In genomic region chr15:50107591-50108408, GRCh38 we compare ENCODE assay signal across 8 cellular contexts. TPM values are rescaled to one million over a fixed set of nuclear protein-coding genes. Genes with fewer than 3 reads are reported as not detected.
A peak's percentile ranks its signal among the peaks of the same experiment; 100 is the strongest.
DNase-seq lines count a peak whose midpoint lies in the region; ATAC-seq, FAIRE-seq and TF ChIP-seq lines count a peak whose summit lies in the region.

No MANE protein-coding gene starts in this region.

- peaks cover 19% of the 10 kb centered on the region for H3K36me3 Mint-ChIP-seq in endothelial cell (ENCODE audit: low read depth, unreplicated experiment)

- TF ChIP-seq CTCF in GM12865 (IDR thresholded peaks at IDR 0.05; ENCODE audit: insufficient read depth, low read depth, low read length, missing control alignments) (no peak), endothelial cell (IDR thresholded peaks at IDR 0.05; ENCODE audit: unreplicated experiment) (no peak), kidney (IDR thresholded peaks at IDR 0.05; ENCODE audit: borderline replicate concordance, extremely low read depth, insufficient read depth) (no peak)

- no peaks in the 10 kb centered on the region for H3K9me3 ChIP-seq in kidney (ENCODE audit: control insufficient read depth in 1 of 2, low read length in 2 of 2)

- H3K4me3 ChIP-seq in GM12865 (ENCODE audit: low read depth, low read length) (no peak overlapping the region), kidney (ENCODE audit: low read length in 2 of 2) (no peak overlapping the region)

- peak overlapping the region; percentile 65 for H3K27ac Mint-ChIP-seq in endothelial cell (ENCODE audit: unreplicated experiment)

- no peak for FAIRE-seq in kidney (lab: Jason Lieb, UNC)

- peak; percentile 91 for DNase-seq in GM12865 (ENCODE audit: low read depth)
- DNase-seq in endothelial cell (ENCODE audit: low spot score), result no peak
- DNase-seq in NCI-H226, result no peak
- no peak for DNase-seq in HuH-7.5 (ENCODE audit: low spot score)
- DNase-seq in occipital lobe (lab: John Stamatoyannopoulos, UW), result no peak
- DNase-seq in kidney, result no peak

- H3K27ac ChIP-seq in kidney (ENCODE audit: low read depth in 2 of 2, low read length in 2 of 2), result no peak overlapping the region

- no peak overlapping the region for H3K4me3 Mint-ChIP-seq in endothelial cell (ENCODE audit: unreplicated experiment)

- peaks cover 2% of the 10 kb centered on the region for H3K27me3 Mint-ChIP-seq in endothelial cell (ENCODE audit: unreplicated experiment)

- peak; percentile 99 for ATAC-seq in GM21381 (IDR thresholded peaks at IDR 0.05; ENCODE audit: unreplicated experiment)
- ATAC-seq in HG03521 (IDR thresholded peaks at IDR 0.05; ENCODE audit: unreplicated experiment), result peak; percentile 91

- H3K4me1 ChIP-seq in kidney (ENCODE audit: control insufficient read depth in 1 of 2, insufficient read depth in 1 of 2, low read depth in 1 of 2, low read length in 2 of 2), result no peaks in the 10 kb centered on the region

- intact Hi-C loops in kidney (cut with DNase I), result no loop called here

- peaks cover 43% of the 10 kb centered on the region for H3K4me1 Mint-ChIP-seq in endothelial cell (ENCODE audit: unreplicated experiment)

- H3K9ac ChIP-seq in kidney (ENCODE audit: low read length in 2 of 2), result no peak overlapping the region

- H3K36me3 ChIP-seq in kidney (ENCODE audit: control insufficient read depth in 1 of 2, insufficient read depth in 2 of 2, low read length in 2 of 2), result no peaks in the 10 kb centered on the region

- H3K9me3 Mint-ChIP-seq in endothelial cell (ENCODE audit: unreplicated experiment), result no peaks in the 10 kb centered on the region

RNA-seq across cellular contexts. Expression of gene ATP8B4, which starts 11.2 kb away (rescaled TPM):
- total RNA-seq in endothelial cell (ENCODE audit: unreplicated experiment) (45.8 TPM), occipital lobe (6.6 TPM), kidney (12.5 TPM)
- polyA plus RNA-seq in kidney (ENCODE audit: insufficient read depth, low read depth, low replicate concordance), result 2.1 TPM
